ENCODE assay signal across 16 cellular contexts in genomic region chr10:73877533-73878160, GRCh38. TPM values are rescaled to one million over a fixed set of nuclear protein-coding genes. Genes with fewer than 3 reads are reported as not detected.
DNase-seq lines count a peak whose midpoint lies in the region; ATAC-seq and TF ChIP-seq lines count a peak whose summit lies in the region.
"Had no signal": no experiment of that assay in that cellular context is flagged by ENCODE, and none has a peak within 500 bp of the region (broad histone marks: within the 10 kb centered on the region; RNA-seq: fewer than 3 reads in every experiment).

No MANE protein-coding gene starts in this region.

- CTCF ChIA-PET in CD4-positive, alpha-beta T cell (lab: Charles Lee): interaction anchor here (0.5 to 4.8 kb wide), 4 partner anchors 9 to 62 kb away, joined by 3 to 103 read pairs (median 24); no protein-coding TSS in a partner anchor

- no peak for ATAC-seq in CD4-positive, alpha-beta T cell (ENCODE audit: poor library complexity)
- ATAC-seq in effector memory CD8-positive, alpha-beta T cell (replicated peaks): no peak
- ATAC-seq in GM21360 (IDR thresholded peaks at IDR 0.05; ENCODE audit: unreplicated experiment): no peak
- ATAC-seq: HCT116 had no signal

- POLR2A ChIA-PET in CD4-positive, alpha-beta T cell (lab: Charles Lee): interaction anchor here (1.4 kb wide), 1 partner anchor 12 kb away, joined by 3 read pairs; no protein-coding TSS in a partner anchor

- no peaks in the 10 kb centered on the region; the same call in 1 of the 2 replicates for H3K36me3 ChIP-seq in H7 (replicated peaks; ENCODE audit: control insufficient read depth, insufficient read depth, low read length)
- H3K36me3 ChIP-seq: brain microvascular endothelial cell, colonic mucosa, sigmoid colon had no signal

- intact Hi-C loops in CD4-positive, alpha-beta T cell (cut with DNase I, micrococcal nuclease): loop anchor here (2.0 to 10.0 kb wide), 5 partner anchors 80 to 1357 kb away; partner anchors contain the start of genes KAT6B (in 2 of the 2) and COMTD1 (in 1 of the 2)

- H3K36me3 Mint-ChIP-seq in CD4-positive, alpha-beta T cell (ENCODE audit: low read depth): peaks cover 13% of the 10 kb centered on the region
- H3K36me3 Mint-ChIP-seq in effector memory CD8-positive, alpha-beta T cell (ENCODE audit: insufficient read depth): peaks cover 8% of the 10 kb centered on the region
- no peaks in the 10 kb centered on the region for H3K36me3 Mint-ChIP-seq in neural crest cell (ENCODE audit: low read depth)

- no peaks in the 10 kb centered on the region for H3K27me3 ChIP-seq in CD4-positive, alpha-beta T cell (ENCODE audit: control insufficient read depth, insufficient read depth, low read length)
- H3K27me3 ChIP-seq in H7 (ENCODE audit: control insufficient read depth, insufficient read depth, low read length): no peaks in the 10 kb centered on the region
- H3K27me3 ChIP-seq: brain microvascular endothelial cell, colonic mucosa, sigmoid colon had no signal

- no peak for DNase-seq in CD4-positive, alpha-beta T cell
- DNase-seq in H7 (peak; percentile 30), neural crest cell (ENCODE audit: low read depth, low spot score) (no peak), Kasumi-1 (lab: John Stamatoyannopoulos, UW) (no peak), NCI-H345 treated with DMSO at 0.1 percent for 48 hours (lab: John Stamatoyannopoulos, UW; ENCODE audit: unreplicated experiment) (no peak)
- DNase-seq in effector memory CD8-positive, alpha-beta T cell: no peak
- DNase-seq: colonic mucosa; NCI-H1694 treated with DMSO at 0.1 percent for 48 hours; NCI-H2227 treated with DMSO at 0.1 percent for 48 hours; NCI-H748 treated with DMSO at 0.1 percent for 48 hours; sigmoid colon; stimulated activated CD8-positive, alpha-beta memory T cell treated with anti-CD3 and anti-CD28 coated beads, Interleukin-4, amount 100 ng/mL, for 48 hours; SW 1271 had no signal

- peak overlapping the region; percentile 31 for H3K4me3 Mint-ChIP-seq in CD4-positive, alpha-beta T cell
- no peak overlapping the region for H3K4me3 Mint-ChIP-seq in effector memory CD8-positive, alpha-beta T cell
- peak overlapping the region; percentile 35 for H3K4me3 Mint-ChIP-seq in neural crest cell

- peak overlapping the region; percentile 72 for H3K27ac Mint-ChIP-seq in CD4-positive, alpha-beta T cell
- H3K27ac Mint-ChIP-seq in effector memory CD8-positive, alpha-beta T cell: peak overlapping the region; percentile 18 to 38
- H3K27ac Mint-ChIP-seq in neural crest cell (ENCODE audit: unreplicated experiment): no peak overlapping the region

- H3K9me3 Mint-ChIP-seq in CD4-positive, alpha-beta T cell: no peaks in the 10 kb centered on the region
- H3K9me3 Mint-ChIP-seq in effector memory CD8-positive, alpha-beta T cell: no peaks in the 10 kb centered on the region
- no peaks in the 10 kb centered on the region for H3K9me3 Mint-ChIP-seq in neural crest cell

- no peak overlapping the region for H3K27ac ChIP-seq in CD4-positive, alpha-beta T cell (ENCODE audit: low read depth, low read length)
- H3K27ac ChIP-seq: brain microvascular endothelial cell, colonic mucosa had no signal

- H3K27me3 Mint-ChIP-seq in CD4-positive, alpha-beta T cell: no peaks in the 10 kb centered on the region
- H3K27me3 Mint-ChIP-seq in effector memory CD8-positive, alpha-beta T cell: no peaks in the 10 kb centered on the region
- peaks cover 18% of the 10 kb centered on the region for H3K27me3 Mint-ChIP-seq in neural crest cell (ENCODE audit: low read depth)

- TF ChIP-seq CTCF in CD4-positive, alpha-beta T cell (IDR thresholded peaks at IDR 0.05): no peak
- no peak for TF ChIP-seq CTCF in neural crest cell (conservative IDR thresholded peaks at IDR 0.05)

- no peak overlapping the region for H3K4me3 ChIP-seq in H7 (ENCODE audit: insufficient read depth, low read depth, low read length)
- H3K4me3 ChIP-seq: colonic mucosa, sigmoid colon had no signal

- H3K9me3 ChIP-seq in CD4-positive, alpha-beta T cell (ENCODE audit: control insufficient read depth, low read length): no peaks in the 10 kb centered on the region
- H3K9me3 ChIP-seq: colonic mucosa, sigmoid colon had no signal

- peaks cover 30% of the 10 kb centered on the region for H3K4me1 Mint-ChIP-seq in CD4-positive, alpha-beta T cell (ENCODE audit: low read depth)
- peaks cover 28 to 32% of the 10 kb centered on the region in 2 donors for H3K4me1 Mint-ChIP-seq in effector memory CD8-positive, alpha-beta T cell (ENCODE audit: low read depth in 2 of 2)
- peaks cover 18% of the 10 kb centered on the region for H3K4me1 Mint-ChIP-seq in neural crest cell

RNA-seq across cellular contexts. Expression of gene CAMK2G, which starts 3.3 kb away (rescaled TPM):
- 10 to 100 TPM; 34.4 to 38.4 TPM for total RNA-seq in CD4-positive, alpha-beta T cell
- 26.6 and 35.9 TPM in 2 replicates for total RNA-seq in H7 (2014; rRNA removed; shearing (Covaris generic))
- total RNA-seq in neural crest cell: 25.5 and 25.7 TPM in 2 replicates

RNA-seq across cellular contexts. Expression of gene PLAU, which starts 33.3 kb away (rescaled TPM):
- total RNA-seq in CD4-positive, alpha-beta T cell: not detected
- 25.4 and 29.5 TPM in 2 replicates for total RNA-seq in H7 (2014; rRNA removed; shearing (Covaris generic))
- total RNA-seq in neural crest cell: 3.5 and 4.2 TPM in 2 replicates

Comparison
In these comparisons a context has a peak if more than half of its experiments do, and no peak if none do; other contexts are left out.
1. H3K4me3 Mint-ChIP-seq: peak in CD4-positive, alpha-beta T cell (single experiment) and neural crest cell (single experiment); none in effector memory CD8-positive, alpha-beta T cell (0 of 2).